In genomic region chr2:8004250-8004681, GRCh38 we compare ENCODE assay signal across 9 cellular contexts.
DNase-seq lines count a peak whose midpoint lies in the region; ATAC-seq, FAIRE-seq and TF ChIP-seq lines count a peak whose summit lies in the region.
"Had no signal": no experiment of that assay in that cellular context is flagged by ENCODE, and none has a peak within 500 bp of the region (broad histone marks: within the 10 kb centered on the region; RNA-seq: fewer than 3 reads in every experiment).

No MANE protein-coding gene starts in this region.

- TF ChIP-seq EP300 in sigmoid colon (IDR thresholded peaks at IDR 0.05) = peak in 3 of 4 donors; percentile 18 to 83 (median 62)

- intact Hi-C loops in PC-3 (cut with micrococcal nuclease) (no loop called here), sigmoid colon (cut with DNase I) (loop anchor here (5.0 to 10.0 kb wide), 5 partner anchors 158 to 673 kb away; no protein-coding TSS in a partner anchor)

- H3K4me3 ChIP-seq in PC-3 (ENCODE audit: low read length) = no peak overlapping the region
- H3K4me3 ChIP-seq in fibroblast of villous mesenchyme (ENCODE audit: low read depth, low read length) = no peak overlapping the region
- H3K4me3 ChIP-seq in sigmoid colon = peak overlapping the region in 2 of 4 donors; percentile 8 to 22

- H3K27me3 ChIP-seq in PC-3 (ENCODE audit: low read length) (no peaks in the 10 kb centered on the region), sigmoid colon (no peaks in the 10 kb centered on the region)

- CTCF ChIA-PET in GM10248 (lab: Yijun Ruan, JAX) (interaction anchor here (1.0 kb wide), 1 partner anchor 61 kb away, joined by 3 read pairs; no protein-coding TSS in a partner anchor), PC-3 (lab: Charles Lee) (no interaction called here)

- no peaks in the 10 kb centered on the region for H3K79me2 ChIP-seq in PC-3 (ENCODE audit: low read length)

- H4K20me1 ChIP-seq in PC-3 (ENCODE audit: low read length) = no peaks in the 10 kb centered on the region

- H3K4me1 ChIP-seq in PC-3 (ENCODE audit: insufficient read depth, low read length) (peaks cover 22% of the 10 kb centered on the region), sigmoid colon (peaks cover 0 to 18% (median 14%) of the 10 kb centered on the region in 4 donors)

- H3F3A ChIP-seq in PC-3 (ENCODE audit: low read length, unreplicated experiment) = no peaks in the 10 kb centered on the region

- POLR2A ChIA-PET in GM10248 (lab: Yijun Ruan, JAX) (no interaction called here), PC-3 (lab: Charles Lee; ENCODE audit: unreplicated experiment) (no interaction called here)

- FAIRE-seq in HTR-8/SVneo (lab: Jason Lieb, UNC) = no peak

- no peak overlapping the region; the same call in 1 of the 2 replicates for H2AFZ ChIP-seq in PC-3 (ENCODE audit: low read length)

- H3K27ac ChIP-seq in PC-3 (ENCODE audit: low read length) (peak overlapping the region; percentile 60), sigmoid colon (peak overlapping the region; percentile 58 to 84 (median 77))

- ATAC-seq in PC-3 = peak; percentile 13; the same call in 1 of the 2 replicates
- ATAC-seq in GM21515 (IDR thresholded peaks at IDR 0.05; ENCODE audit: unreplicated experiment) = no peak

- H3K36me3 ChIP-seq in PC-3 (ENCODE audit: low read depth, low read length) (no peaks in the 10 kb centered on the region), sigmoid colon (no peaks in the 10 kb centered on the region)

- no peaks in the 10 kb centered on the region for H3K9me2 ChIP-seq in PC-3 (replicated peaks; ENCODE audit: low read length)

- H3K4me2 ChIP-seq in PC-3 (ENCODE audit: low read length) = peak overlapping the region; percentile 21

- WGBS in sigmoid colon, 2 donors = 4 to 17% methylated on average over 4 of the region's 4 CpGs

- H3K9ac ChIP-seq in PC-3 (ENCODE audit: low read length) = peak overlapping the region; percentile 14; the same call in 1 of the 2 replicates

- no peaks in the 10 kb centered on the region for H3K9me3 ChIP-seq in PC-3 (ENCODE audit: low read length)
- no peaks in the 10 kb centered on the region for H3K9me3 ChIP-seq in sigmoid colon

- BruUV-seq in PC-3 (replicated peaks; lab: Mats Ljungman, UMichigan) = no TSS peak

- DNase-seq in GM10248 (ENCODE audit: extremely low spot score) (peak; percentile 44), PC-3 (peak; percentile 48), fibroblast of villous mesenchyme (ENCODE audit: low read depth) (peak; percentile 85), sigmoid colon (peak; percentile 84), germinal center (ENCODE audit: low spot score) (no peak), HTR-8/SVneo (ENCODE audit: insufficient read length, low spot score) (no peak), HK-2 (ENCODE audit: unreplicated experiment) (no peak)
- DNase-seq: NK-92 treated with Interleukin-12 subunit alpha and Interleukin-12 subunit beta, amount 100 ng/mL, for 24 hours had no signal

- TF ChIP-seq CTCF in GM10248 (IDR thresholded peaks at IDR 0.05; ENCODE audit: control extremely low read depth, extremely low read depth, low read depth, missing control alignments) (no peak), PC-3 (conservative IDR thresholded peaks at IDR 0.05; ENCODE audit: low read depth, low read length) (no peak), fibroblast of villous mesenchyme (IDR thresholded peaks at IDR 0.05; ENCODE audit: insufficient read depth, low read depth, low read length) (no peak), sigmoid colon (IDR thresholded peaks at IDR 0.05) (no peak)

- no peak for TF ChIP-seq POLR2A in sigmoid colon (IDR thresholded peaks at IDR 0.05)

Comparison
In these comparisons a context has a peak if more than half of its experiments do, and no peak if none do; other contexts are left out.
1. DNase-seq: peak in GM10248 (single experiment), PC-3 (single experiment), fibroblast of villous mesenchyme (single experiment) and sigmoid colon (single experiment); none in germinal center (single experiment), HTR-8/SVneo (single experiment) and HK-2 (single experiment).